Comparison of ENCODE assay signal across 16 cellular contexts in genomic region chr10:49290607-49291006, GRCh38. TPM values are rescaled to one million over a fixed set of nuclear protein-coding genes. Genes with fewer than 3 reads are reported as not detected.
DNase-seq lines count a peak whose midpoint lies in the region; ATAC-seq and TF ChIP-seq lines count a peak whose summit lies in the region.
"Had no signal": no experiment of that assay in that cellular context is flagged by ENCODE, and none has a peak within 500 bp of the region (broad histone marks: within the 10 kb centered on the region; RNA-seq: fewer than 3 reads in every experiment).

No MANE protein-coding gene starts in this region.

- TF ChIP-seq POLR2A in transverse colon (IDR thresholded peaks at IDR 0.05) = no peak

- H3K9me3 ChIP-seq in left ventricle myocardium inferior (replicated peaks) = no peaks in the 10 kb centered on the region
- no peaks in the 10 kb centered on the region for H3K9me3 ChIP-seq in right atrium auricular region
- H3K9me3 ChIP-seq in psoas muscle = no peaks in the 10 kb centered on the region
- no peaks in the 10 kb centered on the region for H3K9me3 ChIP-seq in transverse colon
- H3K9me3 ChIP-seq: Caco-2 had no signal

- H3K27me3 ChIP-seq in left ventricle myocardium inferior (ENCODE audit: low read depth) (no peaks in the 10 kb centered on the region), right atrium auricular region (no peaks in the 10 kb centered on the region), psoas muscle (ENCODE audit: insufficient read depth in 3 of 3, low read length in 2 of 3) (no peaks in the 10 kb centered on the region), transverse colon (no peaks in the 10 kb centered on the region)

- no peaks in the 10 kb centered on the region for H3K36me3 ChIP-seq in left ventricle myocardium inferior
- no peaks in the 10 kb centered on the region for H3K36me3 ChIP-seq in right atrium auricular region
- H3K36me3 ChIP-seq in psoas muscle (ENCODE audit: insufficient read depth in 1 of 2, low read depth in 1 of 2) = no peaks in the 10 kb centered on the region
- H3K36me3 ChIP-seq in transverse colon = no peaks in the 10 kb centered on the region

- H3K4me1 ChIP-seq in left ventricle myocardium inferior (peaks cover 47% of the 10 kb centered on the region), right atrium auricular region (peaks cover 0 to 6% of the 10 kb centered on the region in 2 donors), psoas muscle (peaks cover 69% of the 10 kb centered on the region), transverse colon (no peaks in the 10 kb centered on the region)
- H3K4me1 ChIP-seq: Caco-2 had no signal

- TF ChIP-seq EP300 in transverse colon (IDR thresholded peaks at IDR 0.05; ENCODE audit: low read depth) = no peak

- WGBS in psoas muscle, 3 donors = 71 to 75% (median 71%) methylated on average over 3 of the region's 3 CpGs
- WGBS in transverse colon (ENCODE audit: low coverage in 1 of 2), 2 donors = 77 to 83% methylated on average over 2 to 3 of the region's 3 CpGs

- H3K4me3 ChIP-seq in left ventricle myocardium inferior (no peak overlapping the region), right atrium auricular region (no peak overlapping the region), psoas muscle (no peak overlapping the region), transverse colon (no peak overlapping the region)
- H3K4me3 ChIP-seq: GM23338 had no signal

- H3K27ac ChIP-seq in left ventricle myocardium inferior (replicated peaks) = peak overlapping the region; percentile 69
- no peak overlapping the region for H3K27ac ChIP-seq in right atrium auricular region
- peak overlapping the region; percentile 83 for H3K27ac ChIP-seq in psoas muscle
- no peak overlapping the region for H3K27ac ChIP-seq in transverse colon
- H3K27ac ChIP-seq: C4-2B had no signal

- DNase-seq in left ventricle myocardium inferior (no peak), right atrium auricular region (ENCODE audit: low spot score) (no peak), islet precursor cell (peak; percentile 3), psoas muscle (no peak), transverse colon (no peak), glomerular visceral epithelial cell (ENCODE audit: extremely low spot score) (no peak)
- DNase-seq: ACHN; CD4-positive, alpha-beta T cell; HFFc6; IMR-90 had no signal

- ATAC-seq in psoas muscle (no peak), HG03159 (IDR thresholded peaks at IDR 0.05; ENCODE audit: unreplicated experiment) (no peak)
- ATAC-seq: GM23338, HCT116 had no signal

- intact Hi-C loops in left ventricle myocardium inferior (cut with micrococcal nuclease) = no loop called here
- intact Hi-C loops in psoas muscle (cut with DNase I) = no loop called here
- intact Hi-C loops in transverse colon (cut with DNase I; ENCODE audit: low total_unique reads) = no loop called here

- TF ChIP-seq CTCF in left ventricle myocardium inferior (IDR thresholded peaks at IDR 0.05; ENCODE audit: borderline replicate concordance) (no peak), right atrium auricular region (IDR thresholded peaks at IDR 0.05) (no peak), psoas muscle (IDR thresholded peaks at IDR 0.05) (no peak), transverse colon (IDR thresholded peaks at IDR 0.05) (no peak)

- in situ Hi-C loops in transverse colon (cut with MboI; ENCODE audit: low pct_ligation_motif_present in 1 of 4, low pct_unique_long_range_greater_than_20kb in 1 of 4, low sequenced_read_pairs in 3 of 4) = no loop called here

RNA-seq across cellular contexts. Expression of gene C10orf71, which starts 8.4 kb away (rescaled TPM):
- total RNA-seq in left ventricle myocardium inferior (136 TPM), right atrium auricular region (10 to 100 TPM; 34.9 to 48.2 TPM), psoas muscle (100 to 1,000 TPM in 3 of 4 donors, 10 to 100 TPM in 1; 83.8 to 356 (median 128) TPM), transverse colon (under 1 TPM in 1 of 4 donors, not detected in 3; under 0.01 TPM)
- 10 to 100 TPM in 2 of 3 donors, 1 to 10 TPM in 1; 4.2 to 30.9 (median 24.7) TPM for polyA plus RNA-seq in psoas muscle
- total RNA-seq: Caco-2; CD4-positive, alpha-beta T cell; GM23338; HFFc6; IMR-90 had no signal
- polyA plus RNA-seq: BJ, GM23338, IMR-90 had no signal

Comparison
In these comparisons a context has a peak if more than half of its experiments do, and no peak if none do; other contexts are left out.
1. H3K27ac ChIP-seq: peak in left ventricle myocardium inferior (single experiment) and psoas muscle (single experiment); none in right atrium auricular region (0 of 2) and transverse colon (0 of 4).
2. RNA of gene C10orf71, which starts 8.4 kb away (total RNA-seq): 83.8 to 356 TPM in psoas muscle, 136 TPM in left ventricle myocardium inferior (single experiment) and 34.9 to 48.2 TPM in right atrium auricular region; under 0.01 TPM in transverse colon; every median in the first group is over 10 times any median in the second.